ENCODE assay signal across 19 cellular contexts in the genomic region with DNA sequence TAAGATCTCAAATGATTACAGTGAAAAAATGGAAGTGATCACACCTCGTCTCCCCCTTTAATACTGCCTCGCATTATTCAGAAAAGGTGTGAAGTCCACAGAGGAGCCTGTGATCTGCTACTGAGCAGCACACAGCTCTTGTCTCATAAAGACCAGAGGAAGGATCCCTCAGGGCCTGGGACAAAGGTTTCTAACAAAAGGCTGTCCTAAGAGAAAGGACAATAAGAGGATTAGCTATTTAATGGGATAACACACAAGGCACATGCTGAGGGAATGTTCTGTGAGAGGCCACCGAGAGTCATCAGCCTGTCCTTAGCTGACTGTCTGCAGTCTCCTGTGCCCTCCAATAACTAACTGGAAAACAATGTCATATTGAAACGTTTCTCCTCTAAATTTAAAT. TPM values are rescaled to one million over a fixed set of nuclear protein-coding genes. Genes with fewer than 3 reads are reported as not detected.
"Had no signal": no experiment of that assay in that cellular context is flagged by ENCODE, and none has a peak within 500 bp of the region (broad histone marks: within the 10 kb centered on the region; RNA-seq: fewer than 3 reads in every experiment).

No MANE protein-coding gene starts in this region.

- H3K27ac Mint-ChIP-seq: immature natural killer cell; memory B cell; natural killer cell treated with Interleukin-12 subunit alpha and Interleukin-12 subunit beta and Interleukin-15 and Interleukin-18, amount 100 ng/mL, for 72 hours had no signal

- H3K36me3 ChIP-seq: right atrium auricular region had no signal

- H3K27ac ChIP-seq: epithelial cell of prostate, esophagus muscularis mucosa, gastroesophageal sphincter, left lung, lower lobe of right lung, right atrium auricular region had no signal

- ATAC-seq: gastroesophageal sphincter; left lung; lower lobe of right lung; natural killer cell treated with Interleukin-12 subunit alpha and Interleukin-12 subunit beta and Interleukin-15 and Interleukin-18, amount 100 ng/mL, for 72 hours had no signal

- H3K4me3 ChIP-seq: esophagus muscularis mucosa, gastroesophageal sphincter, left lung, lower lobe of right lung, right atrium auricular region had no signal

- H3K4me1 Mint-ChIP-seq: immature natural killer cell, memory B cell had no signal

- H3K4me1 ChIP-seq: esophagus muscularis mucosa, gastroesophageal sphincter, left lung, lower lobe of right lung, right atrium auricular region had no signal

- H3K27me3 ChIP-seq: esophagus muscularis mucosa, gastroesophageal sphincter, left lung, right atrium auricular region had no signal

- H3K4me3 Mint-ChIP-seq: immature natural killer cell; memory B cell; natural killer cell treated with Interleukin-12 subunit alpha and Interleukin-12 subunit beta and Interleukin-15 and Interleukin-18, amount 100 ng/mL, for 72 hours had no signal

- H3K9me3 Mint-ChIP-seq: immature natural killer cell; memory B cell; natural killer cell treated with Interleukin-12 subunit alpha and Interleukin-12 subunit beta and Interleukin-15 and Interleukin-18, amount 100 ng/mL, for 72 hours had no signal

- H3K9me3 ChIP-seq: esophagus muscularis mucosa, gastroesophageal sphincter, left lung, lower lobe of right lung, right atrium auricular region had no signal

- DNase-seq: effector memory CD4-positive, alpha-beta T cell; glutamatergic neuron; immature natural killer cell; left lung; lower lobe of right lung; midbrain; posterior cingulate gyrus; small intestine; stimulated activated CD4-positive, alpha-beta T cell treated with anti-CD3 and anti-CD28 coated beads, Interleukin-12 subunit alpha, Interleukin-12 subunit beta, amount 100 ng/mL, for 4 hours; stimulated activated CD4-positive, alpha-beta T cell treated with anti-CD3 and anti-CD28 coated beads, Interleukin-2, amount 100 ng/mL, for 48 hours; stimulated activated naive CD4-positive, alpha-beta T cell treated with Interleukin-2 at 50 U/mL for 16 hours; trophoblast cell had no signal

- H3K27me3 Mint-ChIP-seq: memory B cell; natural killer cell treated with Interleukin-12 subunit alpha and Interleukin-12 subunit beta and Interleukin-15 and Interleukin-18, amount 100 ng/mL, for 72 hours had no signal

RNA-seq across cellular contexts. Expression of gene ARL11, which starts 36.3 kb away (rescaled TPM):
- total RNA-seq: fibroblast of villous mesenchyme had no signal
